In genomic region chr6:144064402-144064830, GRCh38 we compare ENCODE assay signal across 1 cellular context.
TF ChIP-seq lines count a peak whose summit lies in the region.

No MANE protein-coding gene starts in this region.

TF ChIP-seq in K562, 482 proteins besides CTCF, POLR2A, EP300 and RAD21 (continued from another document):
- TF ChIP-seq CHAMP1 (IDR thresholded peaks at IDR 0.05) (no peak), SP2 (IDR thresholded peaks at IDR 0.05; ENCODE audit: extremely low read depth, low read depth, low read length, poor library complexity, severe bottlenecking) (no peak), ZKSCAN1 (IDR thresholded peaks at IDR 0.05; ENCODE audit: low read depth, low read length) (no peak), U2AF1 (optimal IDR thresholded peaks at IDR 0.05; ENCODE audit: low read depth, low read length) (peak; percentile 49), SMARCE1 (IDR thresholded peaks at IDR 0.05) (peak; percentile 45; the same call in 1 of the 2 replicates), ZFP36 (IDR thresholded peaks at IDR 0.05; ENCODE audit: low read depth, low read length, partially characterized antibody) (no peak), ATF7 (IDR thresholded peaks at IDR 0.05) (no peak), ZMIZ1 (IDR thresholded peaks at IDR 0.05; ENCODE audit: low read depth in 2 of 2, low read length in 2 of 2) (no peak), RBFOX2 (IDR thresholded peaks at IDR 0.05; ENCODE audit: low read depth, low read length) (peak; percentile 22; the same call in 1 of the 2 replicates), E4F1 (CRISPR knock-in tag; IDR thresholded peaks at IDR 0.05; ENCODE audit: borderline replicate concordance) (peak; percentile 62; the same call in 1 of the 2 replicates), ZC3H4 (CRISPR knock-in tag; IDR thresholded peaks at IDR 0.05; ENCODE audit: borderline replicate concordance) (peak; percentile 90; the same call in 1 of the 2 replicates), PHF20 (IDR thresholded peaks at IDR 0.05; ENCODE audit: partially characterized antibody) (peak; percentile 0), ZBTB11 (CRISPR knock-in tag; IDR thresholded peaks at IDR 0.05) (0 out of 6 replicates have a peak, but pooled peaks of 1 of the 3 experiments have one; percentile 23), ZNF121 (CRISPR knock-in tag; conservative IDR thresholded peaks at IDR 0.05) (no peak), RB1 (IDR thresholded peaks at IDR 0.05; ENCODE audit: low read depth) (no peak; the same call in 1 of the 2 replicates), TBP (optimal IDR thresholded peaks at IDR 0.05; ENCODE audit: low read depth, low read length) (peak; percentile 13), ZBTB9 (CRISPR knock-in tag; IDR thresholded peaks at IDR 0.05) (no peak), ZNF707 (CRISPR knock-in tag; conservative IDR thresholded peaks at IDR 0.05) (no peak), RBM14 (IDR thresholded peaks at IDR 0.05; ENCODE audit: borderline replicate concordance, insufficient read depth, low read depth, low read length) (0 out of 2 replicates have a peak, but pooled peaks have one; percentile 31), ELF1 (tag; IDR thresholded peaks at IDR 0.05) (no peak), VEZF1 (CRISPR knock-in tag; IDR thresholded peaks at IDR 0.05) (peak; percentile 26; the same call in 1 of the 2 replicates), RBBP5 (IDR thresholded peaks at IDR 0.05; ENCODE audit: borderline replicate concordance, insufficient read depth, low read length, poor library complexity, severe bottlenecking) (peak; percentile 34)
TF ChIP-seq in K562: peak in this region for 36.
